ENCODE assay signal across 8 cellular contexts in genomic region chr9:41355712-41356450, GRCh38.
DNase-seq lines count a peak whose midpoint lies in the region; ATAC-seq and TF ChIP-seq lines count a peak whose summit lies in the region.
"Not testable (repeated sequence)": the region's sequence is repeated elsewhere in the genome, so short reads cannot be mapped to it uniquely, and the experiment has no call there.

No MANE protein-coding gene starts in this region.

- not testable (repeated sequence) for H3K4me3 Mint-ChIP-seq in activated CD4-positive, alpha-beta memory T cell treated with anti-CD3 and anti-CD28 coated beads for 36 hours
- peak overlapping the region; percentile 79 for H3K4me3 Mint-ChIP-seq in activated naive CD4-positive, alpha-beta T cell treated with anti-CD3 and anti-CD28 coated beads for 36 hours
- H3K4me3 Mint-ChIP-seq in dendritic cell treated with granulocyte-macrophage colony-stimulating factor and Interleukin-4, amounts not matched to agents 40 ng/mL and 50 ng/mL, for 4 days, result peak overlapping the region; percentile 37
- peak overlapping the region; percentile 45 to 85 (median 72) for H3K4me3 Mint-ChIP-seq in naive B cell
- H3K4me3 Mint-ChIP-seq in stimulated activated naive B cell treated with anti-CD40 and anti-IgM and Interleukin-4, amounts not matched to agents 10 μg/mL and 1 μg/mL and 100 μg/mL, for 72 hours, result peak overlapping the region; percentile 64 to 74

- CTCF ChIA-PET in activated CD4-positive, alpha-beta memory T cell treated with anti-CD3 and anti-CD28 coated beads for 36 hours (lab: Charles Lee); activated naive CD4-positive, alpha-beta T cell treated with anti-CD3 and anti-CD28 coated beads for 36 hours (lab: Charles Lee): not testable (repeated sequence)

- not testable (repeated sequence) for H3F3A ChIP-seq in MM.1S (ENCODE audit: insufficient read depth, low read length)

- not testable (repeated sequence) for H3K36me3 ChIP-seq in MM.1S (replicated peaks; ENCODE audit: insufficient read depth, low read length)

- DNase-seq in MM.1S; activated CD4-positive, alpha-beta memory T cell treated with anti-CD3 and anti-CD28 coated beads for 36 hours; activated naive CD4-positive, alpha-beta T cell treated with anti-CD3 and anti-CD28 coated beads for 36 hours; naive B cell; stimulated activated naive B cell treated with anti-CD40 and anti-IgM and Interleukin-4, amounts not matched to agents 10 μg/mL and 1 μg/mL and 100 μg/mL, for 72 hours: not testable (repeated sequence)

- not testable (repeated sequence) for H3K79me2 ChIP-seq in MM.1S (ENCODE audit: low read length)

- H3K27me3 ChIP-seq in MM.1S (replicated peaks; ENCODE audit: insufficient read depth, low read length), result not testable (repeated sequence)

- H2AFZ ChIP-seq in MM.1S (ENCODE audit: low read length), result not testable (repeated sequence)

- POLR2A ChIA-PET in activated CD4-positive, alpha-beta memory T cell treated with anti-CD3 and anti-CD28 coated beads for 36 hours (lab: Charles Lee), result not testable (repeated sequence)

- H3K4me2 ChIP-seq in MM.1S (ENCODE audit: low read depth, low read length), result not testable (repeated sequence)

- intact Hi-C loops in activated CD4-positive, alpha-beta memory T cell treated with anti-CD3 and anti-CD28 coated beads for 36 hours (cut with micrococcal nuclease); activated naive CD4-positive, alpha-beta T cell treated with anti-CD3 and anti-CD28 coated beads for 36 hours (cut with micrococcal nuclease); dendritic cell treated with granulocyte-macrophage colony-stimulating factor and Interleukin-4, amounts not matched to agents 40 ng/mL and 50 ng/mL, for 4 days (cut with micrococcal nuclease): not testable (repeated sequence)

- H3K4me3 ChIP-seq in MM.1S (ENCODE audit: low read length), result not testable (repeated sequence)

- not testable (repeated sequence) for TF ChIP-seq CTCF in 22Rv1 (IDR thresholded peaks at IDR 0.05); MM.1S (IDR thresholded peaks at IDR 0.05; ENCODE audit: low read length)

- not testable (repeated sequence) for H3K4me1 ChIP-seq in MM.1S (ENCODE audit: low read length)

- not testable (repeated sequence) for H3K9me3 Mint-ChIP-seq in activated CD4-positive, alpha-beta memory T cell treated with anti-CD3 and anti-CD28 coated beads for 36 hours; activated naive CD4-positive, alpha-beta T cell treated with anti-CD3 and anti-CD28 coated beads for 36 hours; dendritic cell treated with granulocyte-macrophage colony-stimulating factor and Interleukin-4, amounts not matched to agents 40 ng/mL and 50 ng/mL, for 4 days; naive B cell; stimulated activated naive B cell treated with anti-CD40 and anti-IgM and Interleukin-4, amounts not matched to agents 10 μg/mL and 1 μg/mL and 100 μg/mL, for 72 hours

- not testable (repeated sequence) for H3K27me3 Mint-ChIP-seq in activated CD4-positive, alpha-beta memory T cell treated with anti-CD3 and anti-CD28 coated beads for 36 hours; activated naive CD4-positive, alpha-beta T cell treated with anti-CD3 and anti-CD28 coated beads for 36 hours (ENCODE audit: low read depth); dendritic cell treated with granulocyte-macrophage colony-stimulating factor and Interleukin-4, amounts not matched to agents 40 ng/mL and 50 ng/mL, for 4 days; naive B cell; stimulated activated naive B cell treated with anti-CD40 and anti-IgM and Interleukin-4, amounts not matched to agents 10 μg/mL and 1 μg/mL and 100 μg/mL, for 72 hours

- H3K27ac Mint-ChIP-seq in activated CD4-positive, alpha-beta memory T cell treated with anti-CD3 and anti-CD28 coated beads for 36 hours, result peak overlapping the region; percentile 28
- peak overlapping the region; percentile 85 for H3K27ac Mint-ChIP-seq in activated naive CD4-positive, alpha-beta T cell treated with anti-CD3 and anti-CD28 coated beads for 36 hours
- H3K27ac Mint-ChIP-seq in dendritic cell treated with granulocyte-macrophage colony-stimulating factor and Interleukin-4, amounts not matched to agents 40 ng/mL and 50 ng/mL, for 4 days; stimulated activated naive B cell treated with anti-CD40 and anti-IgM and Interleukin-4, amounts not matched to agents 10 μg/mL and 1 μg/mL and 100 μg/mL, for 72 hours: not testable (repeated sequence)
- peak overlapping the region in 3 of 6 donors; percentile 21 to 86 (median 65) for H3K27ac Mint-ChIP-seq in naive B cell

- H3K27ac ChIP-seq in 22Rv1, result peak overlapping the region; percentile 79
- peak overlapping the region; percentile 55; the same call in 1 of the 2 replicates for H3K27ac ChIP-seq in MM.1S (ENCODE audit: low read length)

- H3K9me3 ChIP-seq in MM.1S (replicated peaks; ENCODE audit: insufficient read depth, low read length), result not testable (repeated sequence)

- not testable (repeated sequence) for H4K20me1 ChIP-seq in MM.1S (ENCODE audit: insufficient read depth, low read length)

- H3K36me3 Mint-ChIP-seq in activated CD4-positive, alpha-beta memory T cell treated with anti-CD3 and anti-CD28 coated beads for 36 hours; activated naive CD4-positive, alpha-beta T cell treated with anti-CD3 and anti-CD28 coated beads for 36 hours (ENCODE audit: low read depth); dendritic cell treated with granulocyte-macrophage colony-stimulating factor and Interleukin-4, amounts not matched to agents 40 ng/mL and 50 ng/mL, for 4 days (ENCODE audit: low read depth); naive B cell; stimulated activated naive B cell treated with anti-CD40 and anti-IgM and Interleukin-4, amounts not matched to agents 10 μg/mL and 1 μg/mL and 100 μg/mL, for 72 hours: not testable (repeated sequence)

- peak; percentile 56 for ATAC-seq in GM18907 (IDR thresholded peaks at IDR 0.05; ENCODE audit: unreplicated experiment)
- ATAC-seq in naive B cell (ENCODE audit: low read depth in 2 of 2), result peak; percentile 34
- ATAC-seq in stimulated activated naive B cell treated with anti-CD40 and anti-IgM and Interleukin-4, amounts not matched to agents 10 μg/mL and 1 μg/mL and 100 μg/mL, for 72 hours (replicated peaks), result not testable (repeated sequence)

- H3K4me1 Mint-ChIP-seq in activated CD4-positive, alpha-beta memory T cell treated with anti-CD3 and anti-CD28 coated beads for 36 hours (ENCODE audit: low read depth); activated naive CD4-positive, alpha-beta T cell treated with anti-CD3 and anti-CD28 coated beads for 36 hours (ENCODE audit: low read depth): not testable (repeated sequence)
- peaks cover 13% of the 10 kb centered on the region for H3K4me1 Mint-ChIP-seq in dendritic cell treated with granulocyte-macrophage colony-stimulating factor and Interleukin-4, amounts not matched to agents 40 ng/mL and 50 ng/mL, for 4 days (ENCODE audit: low read depth)
- H3K4me1 Mint-ChIP-seq in naive B cell, result peaks cover 0 to 11% (median 4%) of the 10 kb centered on the region in 3 donors
- H3K4me1 Mint-ChIP-seq in stimulated activated naive B cell treated with anti-CD40 and anti-IgM and Interleukin-4, amounts not matched to agents 10 μg/mL and 1 μg/mL and 100 μg/mL, for 72 hours, result peaks cover 4 to 10% of the 10 kb centered on the region in 2 donors

- H3K9me2 ChIP-seq in MM.1S (replicated peaks; ENCODE audit: insufficient read depth, low read length), result not testable (repeated sequence)

- not testable (repeated sequence) for H3K9ac ChIP-seq in MM.1S (ENCODE audit: low read length)
